In genomic region chr1:183110466-183110865, GRCh38 we compare ENCODE assay signal across 18 cellular contexts.
"Had no signal": no experiment of that assay in that cellular context is flagged by ENCODE, and none has a peak within 500 bp of the region (broad histone marks: within the 10 kb centered on the region; RNA-seq: fewer than 3 reads in every experiment).

No MANE protein-coding gene starts in this region.

- H3K27me3 ChIP-seq: foreskin keratinocyte, heart left ventricle, pancreas, tibial nerve had no signal

- DNase-seq: cerebellar nuclear complex; dermis blood vessel endothelial cell; erythroblast; foreskin keratinocyte; heart left ventricle; kidney glomerular epithelial cell; natural killer cell; occipital lobe; pancreas; right cardiac atrium; stimulated activated CD4-positive, alpha-beta T cell treated with anti-CD3 and anti-CD28 coated beads, Interleukin-2, amount 100 ng/mL, for 48 hours; stimulated activated naive CD8-positive, alpha-beta T cell treated with anti-CD3 and anti-CD28 coated beads, Interleukin-15, Interleukin-2, amounts not matched to agents 100 U/mL and 50 U/mL, for 24 hours had no signal

- H3K4me3 ChIP-seq: heart left ventricle, pancreas, smooth muscle cell, tibial nerve had no signal

- H3K27ac ChIP-seq: foreskin keratinocyte, heart left ventricle, pancreas had no signal

- H3K27me3 Mint-ChIP-seq: progenitor cell of endocrine pancreas had no signal

- H3K9me3 ChIP-seq: heart left ventricle, pancreas, tibial nerve had no signal

- H3K27ac Mint-ChIP-seq: memory B cell; mesothelial cell of epicardium; natural killer cell; progenitor cell of endocrine pancreas; stimulated activated effector memory CD8-positive, alpha-beta T cell treated with anti-CD3 and anti-CD28 coated beads, Interleukin-12 subunit alpha, Interleukin-12 subunit beta, amount 100 ng/mL, for 72 hours had no signal

- H3K4me1 ChIP-seq: foreskin keratinocyte, pancreas had no signal

- H3K36me3 Mint-ChIP-seq: natural killer cell; stimulated activated effector memory CD8-positive, alpha-beta T cell treated with anti-CD3 and anti-CD28 coated beads, Interleukin-12 subunit alpha, Interleukin-12 subunit beta, amount 100 ng/mL, for 72 hours had no signal

- H3K9me3 Mint-ChIP-seq: memory B cell; mesothelial cell of epicardium; natural killer cell; stimulated activated effector memory CD8-positive, alpha-beta T cell treated with anti-CD3 and anti-CD28 coated beads, Interleukin-12 subunit alpha, Interleukin-12 subunit beta, amount 100 ng/mL, for 72 hours had no signal

- ATAC-seq: foreskin keratinocyte; heart left ventricle; natural killer cell; pancreas; right cardiac atrium; stimulated activated effector memory CD8-positive, alpha-beta T cell treated with anti-CD3 and anti-CD28 coated beads, Interleukin-12 subunit alpha, Interleukin-12 subunit beta, amount 100 ng/mL, for 72 hours; stimulated activated naive CD8-positive, alpha-beta T cell treated with anti-CD3 and anti-CD28 coated beads, Interleukin-15, Interleukin-2, amounts not matched to agents 100 U/mL and 50 U/mL, for 24 hours had no signal

- H3K4me1 Mint-ChIP-seq: mesothelial cell of epicardium; natural killer cell; stimulated activated effector memory CD8-positive, alpha-beta T cell treated with anti-CD3 and anti-CD28 coated beads, Interleukin-12 subunit alpha, Interleukin-12 subunit beta, amount 100 ng/mL, for 72 hours had no signal

- H3K4me2 ChIP-seq: smooth muscle cell had no signal

- H3K36me3 ChIP-seq: pancreas had no signal

- H3K4me3 Mint-ChIP-seq: memory B cell; mesothelial cell of epicardium; natural killer cell; stimulated activated effector memory CD8-positive, alpha-beta T cell treated with anti-CD3 and anti-CD28 coated beads, Interleukin-12 subunit alpha, Interleukin-12 subunit beta, amount 100 ng/mL, for 72 hours had no signal
